Comparison of ENCODE assay signal across 8 cellular contexts in genomic region chr11:34105079-34105956, GRCh38. TPM values are rescaled to one million over a fixed set of nuclear protein-coding genes. Genes with fewer than 3 reads are reported as not detected.
DNase-seq lines count a peak whose midpoint lies in the region; ATAC-seq, FAIRE-seq and TF ChIP-seq lines count a peak whose summit lies in the region.

Gene NAT10 (plus strand): TSS chr11:34105629. CDS start chr11:34108226, 2,597 bp downstream.

- POLR2A ChIA-PET in activated CD4-positive, alpha-beta T cell treated with anti-CD3 and anti-CD28 coated beads for 36 hours (lab: Charles Lee), result interaction anchor here (0.5 to 1.7 kb wide), 12 partner anchors 10 to 850 kb away, joined by 3 to 8 read pairs (median 4); partner anchors contain the start of gene CAPRIN1

- peak within 1 kb of the TSS; percentile 79 for H3K4me3 ChIP-seq in BLaER1
- H3K4me3 ChIP-seq in choroid plexus epithelial cell (ENCODE audit: low read depth, low read length), result peak within 1 kb of the TSS; percentile 68

- H3K9ac ChIP-seq in BLaER1, result peak within 1 kb of the TSS; percentile 90

- peak within 1 kb of the TSS; percentile 84 for H3K4me2 ChIP-seq in BLaER1

- DNase-seq in GM19239 (ENCODE audit: insufficient read length, low spot score) (peak; percentile 72), NCI-H524 (lab: John Stamatoyannopoulos, UW) (peak; percentile 96 to 97), choroid plexus epithelial cell (ENCODE audit: low read depth) (peak; percentile 99), kidney glomerular epithelial cell (lab: John Stamatoyannopoulos, UW) (peak; percentile 97)
- DNase-seq in activated CD4-positive, alpha-beta T cell treated with anti-CD3 and anti-CD28 coated beads for 36 hours, result peak; percentile 98
- peak; percentile 87 to 91 for DNase-seq in stimulated activated CD4-positive, alpha-beta T cell treated with anti-CD3 and anti-CD28 coated beads, Interleukin-1b, Interleukin-23, amount 100 ng/mL, for 1 hour (ENCODE audit: low read depth in 2 of 2)

- H3K4me3 Mint-ChIP-seq in activated CD4-positive, alpha-beta T cell treated with anti-CD3 and anti-CD28 coated beads for 36 hours, result peak within 1 kb of the TSS; percentile 97

- H3K27ac Mint-ChIP-seq in activated CD4-positive, alpha-beta T cell treated with anti-CD3 and anti-CD28 coated beads for 36 hours, result peak within 1 kb of the TSS; percentile 99

- FAIRE-seq in GM19239 (lab: Jason Lieb, UNC), result peak; percentile 99

- no peaks in the 10 kb centered on the region for H3K9me3 Mint-ChIP-seq in activated CD4-positive, alpha-beta T cell treated with anti-CD3 and anti-CD28 coated beads for 36 hours (ENCODE audit: low read depth)

- H4K20me1 ChIP-seq in BLaER1, result peaks cover 17% of the 10 kb centered on the region

- peak; percentile 88 for ATAC-seq in HG03457 (IDR thresholded peaks at IDR 0.05; ENCODE audit: unreplicated experiment)
- ATAC-seq in activated CD4-positive, alpha-beta T cell treated with anti-CD3 and anti-CD28 coated beads for 36 hours, result peak; percentile 93

- peaks cover 48% of the 10 kb centered on the region for H3K36me3 ChIP-seq in BLaER1

- CTCF ChIA-PET in activated CD4-positive, alpha-beta T cell treated with anti-CD3 and anti-CD28 coated beads for 36 hours (lab: Charles Lee), result interaction anchor here (0.6 to 2.0 kb wide), 12 partner anchors 11 to 262 kb away, joined by 3 to 7 read pairs (median 4); no protein-coding TSS in a partner anchor

- intact Hi-C loops in activated CD4-positive, alpha-beta T cell treated with anti-CD3 and anti-CD28 coated beads for 36 hours (cut with DNase I, micrococcal nuclease), result loop anchor here (1.0 to 5.0 kb wide), 12 partner anchors 54 to 848 kb away; partner anchors contain the start of genes ABTB2 (in 2 of the 2), CAPRIN1 (in 2 of the 2), CAT (in 2 of the 2) and APIP (in 1 of the 2)

- H3K4me1 Mint-ChIP-seq in activated CD4-positive, alpha-beta T cell treated with anti-CD3 and anti-CD28 coated beads for 36 hours, result peaks cover 57% of the 10 kb centered on the region

- peak; percentile 0 for TF ChIP-seq CTCF in choroid plexus epithelial cell (conservative IDR thresholded peaks at IDR 0.05; ENCODE audit: low read depth, low read length)

- peaks cover 56% of the 10 kb centered on the region for H3K36me3 Mint-ChIP-seq in activated CD4-positive, alpha-beta T cell treated with anti-CD3 and anti-CD28 coated beads for 36 hours (ENCODE audit: low read depth)

- H3K27ac ChIP-seq in BLaER1, result peak within 1 kb of the TSS; percentile 87

- H3K4me1 ChIP-seq in BLaER1, result peaks cover 32% of the 10 kb centered on the region

- H3K27me3 ChIP-seq in BLaER1, result no peaks in the 10 kb centered on the region

- H3K27me3 Mint-ChIP-seq in activated CD4-positive, alpha-beta T cell treated with anti-CD3 and anti-CD28 coated beads for 36 hours, result no peaks in the 10 kb centered on the region

- H3K9me3 ChIP-seq in BLaER1, result no peaks in the 10 kb centered on the region

RNA-seq across cellular contexts. Expression of gene NAT10, which starts in this region (rescaled TPM):
- 100 to 1,000 TPM; 142 to 147 TPM for total RNA-seq in activated CD4-positive, alpha-beta T cell treated with anti-CD3 and anti-CD28 coated beads for 36 hours

Comparison
In these comparisons a context has a peak if more than half of its experiments do, and no peak if none do; other contexts are left out.
1. Peak in every context shown above with its lines: DNase-seq, ATAC-seq, H3K4me3 ChIP-seq and H3K27ac ChIP-seq.